18 cellular contexts compared by ENCODE assay signal in the genomic region with DNA sequence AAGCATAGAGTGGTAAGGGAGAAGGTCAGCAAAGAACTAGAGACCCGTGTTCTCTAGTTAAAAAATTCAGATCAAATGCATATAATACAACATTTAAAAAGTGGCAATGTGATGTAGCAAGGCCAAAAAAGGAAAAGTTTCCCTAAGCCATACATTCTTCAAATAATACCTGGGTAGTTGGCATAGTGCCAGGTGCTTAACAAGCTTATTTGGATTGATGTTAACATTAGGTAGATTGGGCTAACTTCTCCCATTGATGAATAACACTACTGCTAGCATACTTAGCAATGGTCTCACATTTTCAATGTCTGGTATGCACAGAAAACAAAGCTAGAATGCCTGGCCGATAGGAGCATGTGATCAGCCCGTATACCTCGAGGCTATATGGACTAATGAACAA.
"Had no signal": no experiment of that assay in that cellular context is flagged by ENCODE, and none has a peak within 500 bp of the region (broad histone marks: within the 10 kb centered on the region; RNA-seq: fewer than 3 reads in every experiment).

No MANE protein-coding gene starts in this region.

- H3K9me3 Mint-ChIP-seq: endodermal cell had no signal

- H3K4me1 Mint-ChIP-seq: endodermal cell; naive thymus-derived CD4-positive, alpha-beta T cell; nephron progenitor cell; stimulated activated naive B cell treated with anti-CD40 and anti-IgM and Interleukin-4, amounts not matched to agents 10 μg/mL and 1 μg/mL and 100 μg/mL, for 72 hours; stimulated activated naive CD8-positive, alpha-beta T cell treated with anti-CD3 and anti-CD28 coated beads, Interleukin-15, amount 100 ng/mL, for 72 hours had no signal

- H3K4me3 Mint-ChIP-seq: endodermal cell; naive thymus-derived CD4-positive, alpha-beta T cell; nephron progenitor cell; stimulated activated naive B cell treated with anti-CD40 and anti-IgM and Interleukin-4, amounts not matched to agents 10 μg/mL and 1 μg/mL and 100 μg/mL, for 72 hours; stimulated activated naive CD8-positive, alpha-beta T cell treated with anti-CD3 and anti-CD28 coated beads, Interleukin-15, amount 100 ng/mL, for 72 hours had no signal

- H3K27ac Mint-ChIP-seq: endodermal cell; naive thymus-derived CD4-positive, alpha-beta T cell; nephron progenitor cell; stimulated activated naive B cell treated with anti-CD40 and anti-IgM and Interleukin-4, amounts not matched to agents 10 μg/mL and 1 μg/mL and 100 μg/mL, for 72 hours had no signal

- H3K36me3 Mint-ChIP-seq: naive thymus-derived CD4-positive, alpha-beta T cell; stimulated activated naive B cell treated with anti-CD40 and anti-IgM and Interleukin-4, amounts not matched to agents 10 μg/mL and 1 μg/mL and 100 μg/mL, for 72 hours had no signal

- H3K27me3 Mint-ChIP-seq: naive thymus-derived CD4-positive, alpha-beta T cell; stimulated activated naive B cell treated with anti-CD40 and anti-IgM and Interleukin-4, amounts not matched to agents 10 μg/mL and 1 μg/mL and 100 μg/mL, for 72 hours; stimulated activated naive CD8-positive, alpha-beta T cell treated with anti-CD3 and anti-CD28 coated beads, Interleukin-15, amount 100 ng/mL, for 72 hours had no signal

- DNase-seq: colonic mucosa; dermis blood vessel endothelial cell; endodermal cell; foreskin melanocyte; head of caudate nucleus; left colon; left ventricle myocardium superior; mesendoderm; naive thymus-derived CD4-positive, alpha-beta T cell; nephron progenitor cell; psoas muscle; retina; sigmoid colon; stimulated activated CD4-positive, alpha-beta T cell treated with anti-CD3 and anti-CD28 coated beads, Interleukin-2, amount 100 ng/mL, for 24 hours; stimulated activated CD4-positive, alpha-beta T cell treated with anti-CD3 and anti-CD28 coated beads, Interleukin-4, amount 100 ng/mL, for 4 hours; stimulated activated naive B cell treated with anti-CD40 and anti-IgM and Interleukin-4, amounts not matched to agents 10 μg/mL and 1 μg/mL and 100 μg/mL, for 72 hours; stimulated activated naive CD8-positive, alpha-beta T cell treated with anti-CD3 and anti-CD28 coated beads, Interleukin-15, amount 100 ng/mL, for 72 hours; testis had no signal
